ENCODE assay signal across 8 cellular contexts in the genomic region with DNA sequence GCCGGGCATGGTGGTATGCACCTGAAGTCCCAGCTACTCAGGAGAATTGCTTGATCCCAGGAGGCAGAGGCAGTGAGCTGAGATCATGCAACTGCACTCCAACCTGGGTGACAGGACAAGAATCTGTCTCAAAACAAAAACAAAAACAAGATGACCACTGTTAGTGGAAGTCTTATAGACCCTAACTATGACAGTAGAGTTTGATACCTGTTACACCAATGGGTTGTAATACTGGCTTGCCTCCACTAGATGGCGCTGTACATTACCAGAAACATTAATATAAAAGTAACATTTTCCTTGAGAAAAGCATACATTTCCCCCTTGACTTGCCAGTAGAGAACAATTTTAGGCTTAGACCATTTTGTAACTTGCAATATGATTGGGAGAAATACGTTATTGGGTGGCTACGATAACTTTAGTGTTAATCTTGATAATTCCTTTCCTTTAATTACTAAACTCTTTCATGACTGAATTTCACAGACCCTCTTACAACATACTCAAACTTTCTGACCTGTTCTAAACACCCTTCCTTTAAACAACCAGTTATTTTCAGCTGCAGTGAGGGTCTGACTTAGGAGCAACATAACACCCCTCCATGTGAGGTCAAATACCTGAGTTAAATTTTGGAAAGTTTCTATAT. TPM values are rescaled to one million over a fixed set of nuclear protein-coding genes. Genes with fewer than 3 reads are reported as not detected.
A peak's percentile ranks its signal among the peaks of the same experiment; 100 is the strongest.
DNase-seq lines count a peak whose midpoint lies in the region; ATAC-seq and TF ChIP-seq lines count a peak whose summit lies in the region.

No MANE protein-coding gene starts in this region.

- H3K36me3 ChIP-seq in WERI-Rb-1: no peaks in the 10 kb centered on the region
- H3K36me3 ChIP-seq in neural cell (ENCODE audit: insufficient read depth, low read length): no peaks in the 10 kb centered on the region
- no peaks in the 10 kb centered on the region for H3K36me3 ChIP-seq in upper lobe of left lung

- H3K27me3 ChIP-seq in WERI-Rb-1 (ENCODE audit: insufficient read depth, low read depth, severe bottlenecking) (no peaks in the 10 kb centered on the region), neural cell (ENCODE audit: insufficient read depth, low read depth, low read length) (no peaks in the 10 kb centered on the region), upper lobe of left lung (no peaks in the 10 kb centered on the region)

- TF ChIP-seq POLR2A in upper lobe of left lung (IDR thresholded peaks at IDR 0.05): no peak

- H3K9me2 ChIP-seq in neural cell (ENCODE audit: insufficient read depth, low read length): no peaks in the 10 kb centered on the region

- peak; percentile 57 for TF ChIP-seq RAD21 in neural cell (conservative IDR thresholded peaks at IDR 0.05)

- no peak overlapping the region for H3K4me2 ChIP-seq in neural cell (ENCODE audit: low read length)

- no peaks in the 10 kb centered on the region for H4K20me1 ChIP-seq in neural cell (ENCODE audit: insufficient read depth)

- peak in 1 of 2 donors; percentile 72 for ATAC-seq in upper lobe of left lung (ENCODE audit: low FRiP score in 2 of 2)

- H3K9me3 ChIP-seq in WERI-Rb-1 (ENCODE audit: severe bottlenecking) (no peaks in the 10 kb centered on the region), neural cell (ENCODE audit: low read length) (no peaks in the 10 kb centered on the region), upper lobe of left lung (no peaks in the 10 kb centered on the region)

- WGBS in upper lobe of left lung, 2 donors: 59 to 63% methylated on average over 4 of the region's 4 CpGs

- DNase-seq in NCI-H2107 treated with DMSO at 0.1 percent for 48 hours (lab: John Stamatoyannopoulos, UW; ENCODE audit: unreplicated experiment) (peak; percentile 0), NCI-H2107 (lab: John Stamatoyannopoulos, UW) (no peak), M059J (ENCODE audit: low read depth) (peak; percentile 20), WERI-Rb-1 (peak; percentile 51), upper lobe of left lung (peak in 1 of 2 donors; percentile 43), islet precursor cell (no peak)
- peak; percentile 44 for DNase-seq in effector CD8-positive, alpha-beta T cell (lab: John Stamatoyannopoulos, UW)

- no peaks in the 10 kb centered on the region for H3K79me2 ChIP-seq in neural cell (replicated peaks; ENCODE audit: insufficient read depth, low read length)

- no peaks in the 10 kb centered on the region for H3F3A ChIP-seq in neural cell (ENCODE audit: insufficient read depth, low read length, poor library complexity, severe bottlenecking)

- H3K4me3 ChIP-seq in WERI-Rb-1 (ENCODE audit: low read depth, low read length) (no peak overlapping the region), neural cell (ENCODE audit: low read length) (no peak overlapping the region), upper lobe of left lung (no peak overlapping the region)

- H3K9ac ChIP-seq in neural cell (ENCODE audit: low read length): no peak overlapping the region

- no peaks in the 10 kb centered on the region for H3K4me1 ChIP-seq in upper lobe of left lung

- TF ChIP-seq EP300 in neural cell (conservative IDR thresholded peaks at IDR 0.05; ENCODE audit: poor library complexity, severe bottlenecking) (no peak), upper lobe of left lung (IDR thresholded peaks at IDR 0.05) (no peak)

- H3K27ac ChIP-seq in WERI-Rb-1 (no peak overlapping the region), neural cell (ENCODE audit: low read length) (no peak overlapping the region), upper lobe of left lung (no peak overlapping the region)

- no peak overlapping the region for H2AFZ ChIP-seq in neural cell (ENCODE audit: low read depth, low read length)

- TF ChIP-seq CTCF in WERI-Rb-1 (IDR thresholded peaks at IDR 0.05; ENCODE audit: low read depth, low read length) (peak; percentile 54), neural cell (IDR thresholded peaks at IDR 0.05; ENCODE audit: poor library complexity, severe bottlenecking) (peak; percentile 66), upper lobe of left lung (IDR thresholded peaks at IDR 0.05) (peak; percentile 78 to 89 (median 84))

TF ChIP-seq in neural cell, 6 proteins besides CTCF, POLR2A, EP300 and RAD21:
- TF ChIP-seq SMC3 (conservative IDR thresholded peaks at IDR 0.05; ENCODE audit: poor library complexity) (peak; percentile 61), POLR2AphosphoS5 (IDR thresholded peaks at IDR 0.05) (no peak)

RNA-seq across cellular contexts. Expression of a gene that starts 19.5 kb away (rescaled TPM):
- not detected in 2 replicates for total RNA-seq in M059J (2014; rRNA removed; shearing (Covaris generic))
- not detected in 2 replicates for polyA plus RNA-seq in neural cell
- polyA minus RNA-seq in neural cell: 0.69 TPM in 1 of 2 replicates, not detected in the other
- not detected for total RNA-seq in upper lobe of left lung

RNA-seq across cellular contexts. Expression of a gene that starts 56.8 kb away (rescaled TPM):
- total RNA-seq in M059J (2014; rRNA removed; shearing (Covaris generic)): 1.6 and 3.8 TPM in 2 replicates
- 17.8 and 19.4 TPM in 2 replicates for polyA plus RNA-seq in neural cell
- polyA minus RNA-seq in neural cell: 13.1 and 15.0 TPM in 2 replicates
- total RNA-seq in upper lobe of left lung: 1 to 10 TPM in 4 of 6 donors, under 1 TPM in 1, not detected in 1; 0.55 to 3.4 (median 1.8) TPM

Comparison
In these comparisons a context has a peak if more than half of its experiments do, and no peak if none do; other contexts are left out.
1. DNase-seq: peak in NCI-H2107 treated with DMSO at 0.1 percent for 48 hours (single experiment), M059J (single experiment), WERI-Rb-1 (single experiment) and effector CD8-positive, alpha-beta T cell (single experiment); none in NCI-H2107 (single experiment) and islet precursor cell (single experiment).
2. Peak in every context shown above with its lines, with median percentiles within 50 percentile points of each other: CTCF ChIP-seq.